Comparison of ENCODE assay signal across 8 cellular contexts in genomic region chr11:9613118-9613829, GRCh38. TPM values are rescaled to one million over a fixed set of nuclear protein-coding genes. Genes with fewer than 3 reads are reported as not detected.
DNase-seq lines count a peak whose midpoint lies in the region; ATAC-seq and TF ChIP-seq lines count a peak whose summit lies in the region.

No MANE protein-coding gene starts in this region.

- POLR2A ChIA-PET in HEK293 (lab: Yijun Ruan, JAX) = interaction anchor here (0.5 to 2.2 kb wide), 12 partner anchors 12 to 1160 kb away, joined by 3 to 17 read pairs (median 3); partner anchors contain the start of genes ADM, CTR9, IPO7 and SWAP70

- H3K4me1 ChIP-seq in HEK293 (ENCODE audit: control insufficient read depth, insufficient read depth, low read length) (no peaks in the 10 kb centered on the region), thymus (ENCODE audit: control insufficient read depth, insufficient read depth, low read length) (no peaks in the 10 kb centered on the region)

- CTCF ChIA-PET in HEK293 (lab: Yijun Ruan, JAX) = interaction anchor here (0.6 to 3.0 kb wide), 25 partner anchors 10 to 1305 kb away, joined by 3 to 18 read pairs (median 4); no protein-coding TSS in a partner anchor

- H3K36me3 Mint-ChIP-seq in activated naive CD8-positive, alpha-beta T cell = no peaks in the 10 kb centered on the region
- H3K36me3 Mint-ChIP-seq in glutamatergic neuron (ENCODE audit: unreplicated experiment) (peaks cover 5% of the 10 kb centered on the region), osteocyte (ENCODE audit: unreplicated experiment) (no peaks in the 10 kb centered on the region)

- WGBS in thymus = 1% methylated on average over 35 of the region's 35 CpGs

- no peaks in the 10 kb centered on the region for H3K27me3 ChIP-seq in thymus (ENCODE audit: control insufficient read depth, insufficient read depth)

- peak; percentile 92 for ATAC-seq in SK-N-SH treated with all-trans-retinoic acid at 6 μM for 48 hours

- H3K36me3 ChIP-seq in HEK293 (ENCODE audit: control insufficient read depth in 2 of 2, insufficient read depth in 1 of 2, low read length in 2 of 2) = no peaks in the 10 kb centered on the region
- no peaks in the 10 kb centered on the region for H3K36me3 ChIP-seq in thymus (ENCODE audit: control insufficient read depth, insufficient read depth)

- H3K27ac Mint-ChIP-seq in activated naive CD8-positive, alpha-beta T cell = peak overlapping the region; percentile 99
- H3K27ac Mint-ChIP-seq in glutamatergic neuron (ENCODE audit: unreplicated experiment) = peak overlapping the region; percentile 74
- peak overlapping the region; percentile 99 for H3K27ac Mint-ChIP-seq in osteocyte (ENCODE audit: unreplicated experiment)

- no peaks in the 10 kb centered on the region for H3K9me3 Mint-ChIP-seq in activated naive CD8-positive, alpha-beta T cell (ENCODE audit: low read depth)
- H3K9me3 Mint-ChIP-seq in glutamatergic neuron (ENCODE audit: unreplicated experiment) (no peaks in the 10 kb centered on the region), osteocyte (ENCODE audit: unreplicated experiment) (no peaks in the 10 kb centered on the region)

- no peaks in the 10 kb centered on the region for H3K27me3 Mint-ChIP-seq in activated naive CD8-positive, alpha-beta T cell
- no peaks in the 10 kb centered on the region for H3K27me3 Mint-ChIP-seq in glutamatergic neuron (ENCODE audit: unreplicated experiment)
- H3K27me3 Mint-ChIP-seq in osteocyte (ENCODE audit: unreplicated experiment) = no peaks in the 10 kb centered on the region

- H3K27ac ChIP-seq in HEK293 (ENCODE audit: extremely low read depth, low read depth, low read length) (peak overlapping the region; percentile 61), thymus (ENCODE audit: low read depth) (peak overlapping the region; percentile 94)

- peak overlapping the region; percentile 91 for H3K4me3 Mint-ChIP-seq in activated naive CD8-positive, alpha-beta T cell
- peak overlapping the region; percentile 95 for H3K4me3 Mint-ChIP-seq in glutamatergic neuron (ENCODE audit: unreplicated experiment)
- peak overlapping the region; percentile 68 for H3K4me3 Mint-ChIP-seq in osteocyte (ENCODE audit: unreplicated experiment)

- TF ChIP-seq CTCF in HEK293 (tag by site-specific recombination; IDR thresholded peaks at IDR 0.05) (peak; percentile 86), glutamatergic neuron (IDR thresholded peaks at IDR 0.05; ENCODE audit: partially characterized antibody, unreplicated experiment) (peak; percentile 88), osteocyte (IDR thresholded peaks at IDR 0.05) (peak; percentile 98)

- H3K9me3 ChIP-seq in HEK293 (ENCODE audit: control insufficient read depth, insufficient read depth, low read depth, low read length) (no peaks in the 10 kb centered on the region), thymus (ENCODE audit: control insufficient read depth) (no peaks in the 10 kb centered on the region)

- H3K4me3 ChIP-seq in HEK293 (ENCODE audit: low read depth, low read length) (peak overlapping the region; percentile 37), thymus (ENCODE audit: low read length) (peak overlapping the region; percentile 62)

- peak; percentile 95 for DNase-seq in GM04503 (ENCODE audit: low read depth)
- DNase-seq in NAMALWA (ENCODE audit: low spot score) = peak; percentile 93
- DNase-seq in glutamatergic neuron = peak; percentile 95
- peak; percentile 97 for DNase-seq in osteocyte (ENCODE audit: extremely low spot score, unreplicated experiment)

- peaks cover 34% of the 10 kb centered on the region for H3K4me1 Mint-ChIP-seq in activated naive CD8-positive, alpha-beta T cell (ENCODE audit: low read depth)
- peaks cover 5% of the 10 kb centered on the region for H3K4me1 Mint-ChIP-seq in glutamatergic neuron (ENCODE audit: low read depth, unreplicated experiment)
- H3K4me1 Mint-ChIP-seq in osteocyte (ENCODE audit: unreplicated experiment) = peaks cover 49% of the 10 kb centered on the region

TF ChIP-seq in HEK293, 187 proteins besides CTCF, POLR2A, EP300 and RAD21 (continues in another document):
- TF ChIP-seq ZNF394 (tag by site-specific recombination; IDR thresholded peaks at IDR 0.05; ENCODE audit: borderline replicate concordance) = peak; percentile 22; the same call in 1 of the 2 replicates
- peak; percentile 60 for TF ChIP-seq ZXDB (tag by site-specific recombination; IDR thresholded peaks at IDR 0.05)
- 0 out of 2 replicates have a peak, but pooled peaks have one; percentile 8 for TF ChIP-seq ZBTB7A (tag by site-specific recombination; IDR thresholded peaks at IDR 0.05; ENCODE audit: low read depth)
- peak; percentile 86 for TF ChIP-seq SP7 (tag by site-specific recombination; IDR thresholded peaks at IDR 0.05)
- peak; percentile 62 for TF ChIP-seq ZBTB10 (tag by site-specific recombination; IDR thresholded peaks at IDR 0.05)
- TF ChIP-seq ZNF202 (tag by site-specific recombination; IDR thresholded peaks at IDR 0.05; ENCODE audit: borderline replicate concordance) = no peak
- TF ChIP-seq ZIC2 (tag by site-specific recombination; IDR thresholded peaks at IDR 0.05) = peak; percentile 85

TF ChIP-seq in SK-N-SH treated with all-trans-retinoic acid at 6 μM for 48 hours, 23 proteins besides CTCF, POLR2A, EP300 and RAD21:
- TF ChIP-seq ZNF70 (CRISPR knock-in tag; IDR thresholded peaks at IDR 0.05) = 0 out of 2 replicates have a peak, but pooled peaks have one; percentile 49
- TF ChIP-seq OSR1 (CRISPR knock-in tag; IDR thresholded peaks at IDR 0.05) = no peak
- no peak for TF ChIP-seq TCF4 (CRISPR knock-in tag; IDR thresholded peaks at IDR 0.05; ENCODE audit: borderline replicate concordance)
- TF ChIP-seq ISL1 (CRISPR knock-in tag; IDR thresholded peaks at IDR 0.05) = 0 out of 2 replicates have a peak, but pooled peaks have one; percentile 37
- no peak for TF ChIP-seq SNAI2 (CRISPR knock-in tag; IDR thresholded peaks at IDR 0.05)
- peak; percentile 86; the same call in 1 of the 2 replicates for TF ChIP-seq CREB5 (CRISPR knock-in tag; IDR thresholded peaks at IDR 0.05; ENCODE audit: low read depth)
- TF ChIP-seq RARB (CRISPR knock-in tag; IDR thresholded peaks at IDR 0.05) = no peak
- TF ChIP-seq TSHZ2 (CRISPR knock-in tag; IDR thresholded peaks at IDR 0.05) = no peak
- no peak for TF ChIP-seq PPARA (CRISPR knock-in tag; IDR thresholded peaks at IDR 0.05; ENCODE audit: borderline replicate concordance)
- no peak for TF ChIP-seq CSRNP3 (CRISPR knock-in tag; IDR thresholded peaks at IDR 0.05)
- no peak for TF ChIP-seq ESRRG (CRISPR knock-in tag; IDR thresholded peaks at IDR 0.05)
- TF ChIP-seq CSDC2 (CRISPR knock-in tag; IDR thresholded peaks at IDR 0.05) = peak; percentile 83; the same call in 1 of the 2 replicates
- no peak for TF ChIP-seq ARNTL (CRISPR knock-in tag; IDR thresholded peaks at IDR 0.05; ENCODE audit: borderline replicate concordance, low read depth)

RNA-seq across cellular contexts. Expression of gene WEE1, which starts 39.8 kb away (rescaled TPM):
- total RNA-seq in glutamatergic neuron (ENCODE audit: unreplicated experiment) = 10.2 TPM
- total RNA-seq in osteocyte = 77.8 and 111 TPM in 2 replicates
- 10.9 TPM for polyA plus RNA-seq in thymus

RNA-seq across cellular contexts. Expression of gene SWAP70, which starts 50.6 kb away (rescaled TPM):
- total RNA-seq in glutamatergic neuron (ENCODE audit: unreplicated experiment) (8.7 TPM), osteocyte (37.4 and 39.7 TPM in 2 replicates)
- polyA plus RNA-seq in thymus = 17.8 TPM

Comparison
In these comparisons a context has a peak if more than half of its experiments do, and no peak if none do; other contexts are left out.
1. Peak in every context shown above with its lines: DNase-seq, ATAC-seq, H3K4me3 ChIP-seq and H3K27ac ChIP-seq.